ENCODE assay signal across 20 cellular contexts in the genomic region with DNA sequence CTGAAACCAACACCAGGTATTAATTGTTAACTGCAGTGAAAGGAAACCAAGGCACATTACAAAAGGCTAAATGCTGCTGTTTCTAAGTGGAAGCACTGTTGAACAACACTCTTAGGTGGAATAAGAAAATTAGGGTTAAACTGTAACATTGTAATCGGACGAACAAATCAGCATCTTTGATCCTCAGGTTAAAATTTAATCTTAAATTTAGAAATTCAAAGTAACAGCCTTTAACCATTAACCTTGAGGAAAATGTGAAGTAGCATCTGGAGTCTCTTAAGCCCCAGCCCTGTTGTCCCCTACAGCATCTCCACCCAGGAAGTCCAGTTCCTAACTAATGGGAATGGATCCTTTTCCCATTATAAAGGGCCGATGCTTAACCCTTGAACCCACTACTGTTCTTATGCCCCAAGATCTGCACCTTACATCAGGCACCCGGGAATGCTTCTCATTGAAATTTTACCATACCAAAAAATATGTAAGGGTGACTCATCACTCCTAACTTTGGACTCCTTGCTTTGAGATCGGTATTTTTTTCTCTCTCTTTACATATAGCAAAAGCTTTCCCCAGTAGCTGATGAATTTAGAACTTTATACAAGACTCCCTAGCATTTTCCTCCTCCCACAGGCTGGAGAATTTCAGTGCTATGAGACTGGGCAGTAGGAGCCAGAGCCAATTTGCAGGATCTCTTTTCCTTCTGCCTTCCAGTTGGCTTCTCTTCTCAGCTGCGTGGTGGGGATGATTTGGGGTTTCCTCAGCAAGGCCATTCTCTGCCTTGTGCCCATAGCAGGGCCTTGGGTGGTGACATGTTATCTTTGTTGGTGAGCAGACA. TPM values are rescaled to one million over a fixed set of nuclear protein-coding genes. Genes with fewer than 3 reads are reported as not detected.
DNase-seq lines count a peak whose midpoint lies in the region; ATAC-seq and TF ChIP-seq lines count a peak whose summit lies in the region.
"Had no signal": no experiment of that assay in that cellular context is flagged by ENCODE, and none has a peak within 500 bp of the region (broad histone marks: within the 10 kb centered on the region; RNA-seq: fewer than 3 reads in every experiment).

No MANE protein-coding gene starts in this region.

- BruUV-seq in Caco-2 (replicated peaks; lab: Mats Ljungman, UMichigan): TSS peak; percentile 31

- peak overlapping the region; percentile 55 for H3K4me3 Mint-ChIP-seq in Caco-2 (ENCODE audit: unreplicated experiment)
- H3K4me3 Mint-ChIP-seq: activated T-cell treated with anti-CD3 and anti-CD28 coated beads, Interleukin-2, amount 50 U/mL, for 72 hours; IgD-negative memory B cell; neural crest cell had no signal

- H3K27ac Mint-ChIP-seq in Caco-2 (ENCODE audit: unreplicated experiment): peak overlapping the region; percentile 84
- H3K27ac Mint-ChIP-seq: activated T-cell treated with anti-CD3 and anti-CD28 coated beads, Interleukin-2, amount 50 U/mL, for 72 hours; IgD-negative memory B cell had no signal

- H3K4me1 ChIP-seq in Caco-2: peaks cover 34% of the 10 kb centered on the region
- H3K4me1 ChIP-seq: adrenal gland, right atrium auricular region had no signal

- H3K27me3 ChIP-seq in Caco-2 (replicated peaks; ENCODE audit: control insufficient read depth, insufficient read depth, low read length): no peaks in the 10 kb centered on the region
- H3K27me3 ChIP-seq: adrenal gland, right atrium auricular region had no signal

- no peak overlapping the region for H3K4me3 ChIP-seq in Caco-2 (ENCODE audit: low read depth, low read length)
- H3K4me3 ChIP-seq in fibroblast of the aortic adventitia (ENCODE audit: low read depth, low read length): no peak overlapping the region
- H3K4me3 ChIP-seq: adrenal gland, GM12878, right atrium auricular region, thoracic aorta had no signal

- DNase-seq in Caco-2: peak; percentile 35 to 57
- DNase-seq in fibroblast of the aortic adventitia (ENCODE audit: low read depth): peak; percentile 10
- no peak for DNase-seq in NCI-H2196 (lab: John Stamatoyannopoulos, UW; ENCODE audit: unreplicated experiment)
- no peak for DNase-seq in activated effector memory CD4-positive, alpha-beta T cell treated with Interleukin-2 at 50 U/mL for 16 hours
- DNase-seq in NCI-H1930 (lab: John Stamatoyannopoulos, UW): no peak
- DNase-seq in islet precursor cell: no peak
- DNase-seq: activated T-cell treated with anti-CD3 and anti-CD28 coated beads, Interleukin-2, amount 50 U/mL, for 72 hours; adrenal gland; foreskin melanocyte; NCI-H1105 treated with DMSO at 0.1 percent for 48 hours; NCI-H2227 treated with DMSO at 0.1 percent for 48 hours; stimulated activated CD4-positive, alpha-beta T cell treated with anti-CD3 and anti-CD28 coated beads, Interleukin-2, amount 100 ng/mL, for 24 hours had no signal

- ATAC-seq in GM19452 (IDR thresholded peaks at IDR 0.05; ENCODE audit: unreplicated experiment) (peak; percentile 75), HG03097 (IDR thresholded peaks at IDR 0.05; ENCODE audit: low FRiP score, unreplicated experiment) (peak; percentile 92)
- ATAC-seq: activated T-cell treated with anti-CD3 and anti-CD28 coated beads, Interleukin-2, amount 50 U/mL, for 72 hours; GM12878 had no signal

- CTCF ChIA-PET in Caco-2 (lab: Charles Lee): interaction anchor here (0.8 to 1.3 kb wide), 2 partner anchors 9 to 78 kb away, joined by 3 to 4 read pairs; no protein-coding TSS in a partner anchor

- POLR2A ChIA-PET in Caco-2 (lab: Charles Lee): no interaction called here

- H3K4me1 Mint-ChIP-seq in Caco-2 (ENCODE audit: low read depth, unreplicated experiment): peaks cover 26% of the 10 kb centered on the region
- H3K4me1 Mint-ChIP-seq: IgD-negative memory B cell, neural crest cell had no signal

- no peaks in the 10 kb centered on the region; the same call in 1 of the 2 replicates for H3K9me3 ChIP-seq in Caco-2
- H3K9me3 ChIP-seq: adrenal gland, right atrium auricular region, thoracic aorta had no signal

- no peaks in the 10 kb centered on the region for H3K27me3 Mint-ChIP-seq in Caco-2 (ENCODE audit: insufficient read depth, unreplicated experiment)

- no peaks in the 10 kb centered on the region for H3K36me3 Mint-ChIP-seq in Caco-2 (ENCODE audit: insufficient read depth, unreplicated experiment)
- H3K36me3 Mint-ChIP-seq: IgD-negative memory B cell had no signal

- TF ChIP-seq CTCF in Caco-2 (IDR thresholded peaks at IDR 0.05; ENCODE audit: insufficient read depth in 1 of 2, low read depth in 1 of 2, low read length in 1 of 2, severe bottlenecking in 1 of 2, unreplicated experiment in 1 of 2) (no peak), fibroblast of the aortic adventitia (IDR thresholded peaks at IDR 0.05; ENCODE audit: insufficient read depth, low read length) (no peak)

- intact Hi-C loops in Caco-2 (cut with micrococcal nuclease; ENCODE audit: unreplicated experiment): no loop called here

- no peaks in the 10 kb centered on the region for H3K9me3 Mint-ChIP-seq in Caco-2 (ENCODE audit: unreplicated experiment)

- no peaks in the 10 kb centered on the region for H3K36me3 ChIP-seq in Caco-2 (ENCODE audit: control insufficient read depth, insufficient read depth, low read length)

RNA-seq across cellular contexts. Expression of gene ITGA2, which starts 32.0 kb away (rescaled TPM):
- total RNA-seq in Caco-2 (2022): 13.6 and 19.3 TPM in 2 replicates
- 9.1 and 171 TPM in 2 replicates for total RNA-seq in fibroblast of the aortic adventitia (ENCODE audit: low replicate concordance)
- total RNA-seq: OCI-LY7 had no signal

Comparison
In these comparisons a context has a peak if more than half of its experiments do, and no peak if none do; other contexts are left out.
1. DNase-seq: peak in Caco-2 (2 of 2) and fibroblast of the aortic adventitia (single experiment); none in NCI-H2196 (single experiment), activated effector memory CD4-positive, alpha-beta T cell treated with Interleukin-2 at 50 U/mL for 16 hours (single experiment), NCI-H1930 (0 of 2) and islet precursor cell (single experiment).